19 cellular contexts compared by ENCODE assay signal in the genomic region with DNA sequence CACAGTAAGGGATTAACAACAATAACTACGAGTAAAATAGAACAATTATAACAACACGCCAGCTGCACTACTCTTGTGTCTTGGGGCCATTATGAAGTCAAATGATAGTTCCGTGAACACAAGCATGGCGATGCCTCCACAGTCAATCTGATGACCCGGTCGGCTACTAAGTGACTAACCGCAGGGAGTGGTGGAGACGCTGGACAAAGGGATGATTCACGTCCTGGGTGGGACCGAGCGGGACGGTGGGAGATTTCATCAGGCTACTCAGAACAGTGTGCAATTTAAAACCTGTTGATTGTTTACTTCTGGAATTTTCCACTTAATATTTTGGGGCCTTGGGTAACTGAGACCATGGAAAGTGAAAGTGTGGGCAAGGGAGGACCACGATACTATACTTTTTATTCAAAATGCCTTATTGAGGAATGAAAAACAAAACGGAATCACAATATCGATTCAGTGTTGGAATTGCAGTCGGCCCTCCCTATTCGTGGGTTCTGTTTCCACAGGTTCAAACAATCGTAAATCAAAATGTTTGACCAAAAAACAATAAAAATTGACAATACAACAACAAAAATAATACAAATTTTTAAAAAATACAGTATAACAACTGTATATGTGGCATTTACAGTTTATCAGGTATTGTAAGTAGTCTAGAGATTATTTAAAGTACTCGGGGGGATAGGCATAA.
DNase-seq lines count a peak whose midpoint lies in the region; ATAC-seq, FAIRE-seq and TF ChIP-seq lines count a peak whose summit lies in the region.
"Had no signal": no experiment of that assay in that cellular context is flagged by ENCODE, and none has a peak within 500 bp of the region (broad histone marks: within the 10 kb centered on the region; RNA-seq: fewer than 3 reads in every experiment).

No MANE protein-coding gene starts in this region.

- TF ChIP-seq POLR2A in H54 (IDR thresholded peaks at IDR 0.05; ENCODE audit: low read depth, low read length): no peak

- H3K36me3 Mint-ChIP-seq in neural crest cell (ENCODE audit: low read depth): peaks cover 5% of the 10 kb centered on the region

- no peaks in the 10 kb centered on the region for H3K27me3 Mint-ChIP-seq in neural crest cell (ENCODE audit: low read depth)
- H3K27me3 Mint-ChIP-seq: activated CD4-positive, alpha-beta T cell treated with anti-CD3 and anti-CD28 coated beads, Interleukin-2, amount 10 ng/mL, durations not matched to agents 24 days and 14 days; B cell; brain had no signal

- POLR2A ChIA-PET in PC-9 (lab: Charles Lee; ENCODE audit: unreplicated experiment): interaction anchor here (0.6 kb wide), 1 partner anchor 22 kb away, joined by 5 read pairs; no protein-coding TSS in a partner anchor

- peak; percentile 80 for FAIRE-seq in H54 (lab: Jason Lieb, UNC)

- no peak overlapping the region for H3K4me3 Mint-ChIP-seq in neural crest cell
- H3K4me3 Mint-ChIP-seq: activated CD4-positive, alpha-beta T cell treated with anti-CD3 and anti-CD28 coated beads, Interleukin-2, amount 10 ng/mL, durations not matched to agents 24 days and 14 days; activated naive CD4-positive, alpha-beta T cell treated with anti-CD3 and anti-CD28 coated beads for 36 hours; B cell; brain had no signal

- no peak for TF ChIP-seq CTCF in PC-9 (conservative IDR thresholded peaks at IDR 0.05)
- TF ChIP-seq CTCF in mammary epithelial cell (conservative IDR thresholded peaks at IDR 0.05 in 1 of 2, IDR thresholded peaks at IDR 0.05 in 1 of 2; ENCODE audit: extremely low read depth in 1 of 2, insufficient read depth in 1 of 2, low read depth in 1 of 2, low read length in 2 of 2): no peak
- TF ChIP-seq CTCF in neural crest cell (conservative IDR thresholded peaks at IDR 0.05): no peak

- H3K27ac ChIP-seq in PC-9: peak overlapping the region; percentile 62
- H3K27ac ChIP-seq in mammary epithelial cell (ENCODE audit: insufficient read depth, low read depth, low read length): no peak overlapping the region
- H3K27ac ChIP-seq: parathyroid adenoma, SK-N-MC, skin epidermis, testis had no signal

- in situ Hi-C loops in mammary epithelial cell (cut with MboI; ENCODE audit: low sequenced_read_pairs in 2 of 2): no loop called here
- in situ Hi-C loops in KBM-7 (cut with MboI; ENCODE audit: low pct_unique_long_range_greater_than_20kb, low sequenced_read_pairs): no loop called here

- H3K9ac ChIP-seq in mammary epithelial cell (ENCODE audit: insufficient read depth, low read length): no peak overlapping the region
- H3K9ac ChIP-seq: parathyroid adenoma had no signal

- CTCF ChIA-PET in PC-9 (lab: Charles Lee) (no interaction called here), mammary epithelial cell (lab: Charles Lee; ENCODE audit: low non-redundant PET) (no interaction called here)

- H3K4me3 ChIP-seq in PC-9 (no peak overlapping the region), mammary epithelial cell (replicated peaks in 1 of 3; ENCODE audit: insufficient read depth in 1 of 3, low read depth in 2 of 3, low read length in 3 of 3) (no peak overlapping the region)
- H3K4me3 ChIP-seq: SK-N-MC, skin epidermis, testis had no signal

- no peak overlapping the region for H2AFZ ChIP-seq in PC-9
- H2AFZ ChIP-seq in mammary epithelial cell (ENCODE audit: low read depth, low read length): no peak overlapping the region
- H2AFZ ChIP-seq: parathyroid adenoma had no signal

- intact Hi-C loops in PC-9 (cut with micrococcal nuclease; ENCODE audit: unreplicated experiment) (no loop called here), mammary epithelial cell (cut with micrococcal nuclease) (no loop called here)

- H3K4me1 ChIP-seq in PC-9 (replicated peaks; ENCODE audit: insufficient read depth) (peaks cover 5% of the 10 kb centered on the region; the same call in 1 of the 2 replicates), mammary epithelial cell (ENCODE audit: insufficient read depth, low read length) (peaks cover 10% of the 10 kb centered on the region)
- H3K4me1 ChIP-seq: parathyroid adenoma, testis had no signal

- no peaks in the 10 kb centered on the region for H3K9me2 ChIP-seq in PC-9 (ENCODE audit: insufficient read depth)

- H3K9me3 ChIP-seq in PC-9 (ENCODE audit: insufficient read depth, low read depth) (no peaks in the 10 kb centered on the region), mammary epithelial cell (replicated peaks; ENCODE audit: insufficient read depth, low read length) (no peaks in the 10 kb centered on the region)
- H3K9me3 ChIP-seq: testis had no signal

- no peaks in the 10 kb centered on the region for H3K79me2 ChIP-seq in PC-9 (ENCODE audit: low read depth)
- H3K79me2 ChIP-seq in mammary epithelial cell (ENCODE audit: insufficient read depth, low read length): no peaks in the 10 kb centered on the region
- H3K79me2 ChIP-seq: parathyroid adenoma had no signal

- no peak for ATAC-seq in GM21423 (IDR thresholded peaks at IDR 0.05; ENCODE audit: unreplicated experiment)

- dilution Hi-C loops in mammary epithelial cell (cut with HindIII; ENCODE audit: low sequenced_read_pairs): no loop called here

- H3K27ac Mint-ChIP-seq in neural crest cell (ENCODE audit: unreplicated experiment): peak overlapping the region; percentile 52
- H3K27ac Mint-ChIP-seq: activated CD4-positive, alpha-beta T cell treated with anti-CD3 and anti-CD28 coated beads, Interleukin-2, amount 10 ng/mL, durations not matched to agents 24 days and 14 days; activated naive CD4-positive, alpha-beta T cell treated with anti-CD3 and anti-CD28 coated beads for 36 hours; B cell; brain had no signal

- H3K27me3 ChIP-seq in PC-9 (ENCODE audit: insufficient read depth, low read depth) (no peaks in the 10 kb centered on the region), mammary epithelial cell (ENCODE audit: insufficient read depth, low read length) (no peaks in the 10 kb centered on the region)
- H3K27me3 ChIP-seq: testis had no signal

- no peaks in the 10 kb centered on the region for H3K4me1 Mint-ChIP-seq in neural crest cell
- H3K4me1 Mint-ChIP-seq: activated CD4-positive, alpha-beta T cell treated with anti-CD3 and anti-CD28 coated beads, Interleukin-2, amount 10 ng/mL, durations not matched to agents 24 days and 14 days; B cell; brain had no signal

- H3K36me3 ChIP-seq in PC-9 (ENCODE audit: low read depth) (no peaks in the 10 kb centered on the region), mammary epithelial cell (ENCODE audit: insufficient read depth, low read length) (no peaks in the 10 kb centered on the region)

- no TSS peak for BruUV-seq in PC-9 (replicated peaks; lab: Mats Ljungman, UMichigan)
- no TSS peak for BruUV-seq in mammary epithelial cell (replicated peaks; lab: Mats Ljungman, UMichigan)

- H4K20me1 ChIP-seq in PC-9 (ENCODE audit: insufficient read depth): no peaks in the 10 kb centered on the region
- no peaks in the 10 kb centered on the region for H4K20me1 ChIP-seq in mammary epithelial cell (ENCODE audit: insufficient read depth, low read length)

- peaks cover 5% of the 10 kb centered on the region for H3K9me3 Mint-ChIP-seq in neural crest cell
- H3K9me3 Mint-ChIP-seq: activated CD4-positive, alpha-beta T cell treated with anti-CD3 and anti-CD28 coated beads, Interleukin-2, amount 10 ng/mL, durations not matched to agents 24 days and 14 days; activated naive CD4-positive, alpha-beta T cell treated with anti-CD3 and anti-CD28 coated beads for 36 hours had no signal

- WGBS in mammary epithelial cell (ENCODE audit: low coverage, missing lambda C conversion rate): 83% methylated on average over 19 of the region's 19 CpGs

- DNase-seq in H54 (ENCODE audit: insufficient read length, low spot score) (peak; percentile 75), PC-9 (peak; percentile 64 to 68), mammary epithelial cell (peak; percentile 67), neural crest cell (ENCODE audit: low read depth, low spot score) (no peak), KBM-7 (no peak), GF-D8 (lab: John Stamatoyannopoulos, UW) (no peak), NCI-H1092 treated with DMSO at 0.1 percent for 48 hours (lab: John Stamatoyannopoulos, UW) (no peak)
- DNase-seq: activated CD4-positive, alpha-beta T cell treated with anti-CD3 and anti-CD28 coated beads, Interleukin-2, amount 10 ng/mL, durations not matched to agents 24 days and 14 days; activated naive CD4-positive, alpha-beta T cell treated with anti-CD3 and anti-CD28 coated beads for 36 hours; effector CD4-positive, alpha-beta T cell; NCI-H187 treated with DMSO at 0.1 percent for 48 hours; NCI-H510A; testis had no signal

- no peak overlapping the region for H3K4me2 ChIP-seq in PC-9
- H3K4me2 ChIP-seq in mammary epithelial cell (ENCODE audit: insufficient read depth, low read depth, low read length): no peak overlapping the region

- peaks cover 7% of the 10 kb centered on the region; the same call in 1 of the 2 replicates for H3F3A ChIP-seq in PC-9 (ENCODE audit: insufficient read depth, low read depth)

Comparison
In these comparisons a context has a peak if more than half of its experiments do, and no peak if none do; other contexts are left out.
1. DNase-seq: peak in H54 (single experiment), PC-9 (2 of 2) and mammary epithelial cell (single experiment); none in neural crest cell (single experiment), KBM-7 (single experiment), GF-D8 (single experiment) and NCI-H1092 treated with DMSO at 0.1 percent for 48 hours (single experiment).